In the genomic region with DNA sequence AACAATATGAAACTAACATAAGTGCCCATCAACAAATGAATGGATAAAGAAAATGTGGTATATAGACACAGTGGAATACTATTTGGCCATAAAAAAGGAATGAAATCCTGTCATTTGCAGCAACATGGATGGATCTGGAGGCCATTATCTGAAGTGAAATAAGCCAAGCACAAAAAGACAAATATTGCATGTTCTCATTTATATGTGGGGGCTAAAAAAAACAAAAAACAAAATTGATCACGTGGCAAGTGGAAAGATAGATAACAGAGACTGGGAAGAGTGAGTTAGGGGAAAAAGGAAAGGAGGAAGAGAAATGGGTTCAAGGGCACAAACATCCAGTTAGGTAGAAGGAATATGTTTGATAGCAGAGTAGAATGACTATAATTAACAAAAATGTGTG, we compare ENCODE assay signal across 23 cellular contexts.
DNase-seq lines count a peak whose midpoint lies in the region; ATAC-seq, FAIRE-seq and TF ChIP-seq lines count a peak whose summit lies in the region.
"Had no signal": no experiment of that assay in that cellular context is flagged by ENCODE, and none has a peak within 500 bp of the region (broad histone marks: within the 10 kb centered on the region; RNA-seq: fewer than 3 reads in every experiment).

No MANE protein-coding gene starts in this region.

- H3K79me2 ChIP-seq in K562 (ENCODE audit: control insufficient read depth, insufficient read depth, low read length) = peaks cover 69% of the 10 kb centered on the region

- TF ChIP-seq CTCF in K562 (IDR thresholded peaks at IDR 0.05 in 2 of 3, conservative IDR thresholded peaks at IDR 0.05 in 1 of 3; ENCODE audit: insufficient read depth in 2 of 3, low read depth in 1 of 3, low read length in 3 of 3) (no peak), foreskin fibroblast (IDR thresholded peaks at IDR 0.05; ENCODE audit: low read depth, low read length) (no peak), suprapubic skin (IDR thresholded peaks at IDR 0.05) (no peak)

- no peak for ATAC-seq in activated CD8-positive, alpha-beta memory T cell treated with anti-CD3 and anti-CD28 coated beads, Interleukin-2, amount 10 ng/mL, durations not matched to agents 7 days and 5 days
- ATAC-seq in T-cell (replicated peaks in 1 of 4) (no peak), K562 (no peak), HG03521 (IDR thresholded peaks at IDR 0.05; ENCODE audit: unreplicated experiment) (no peak)
- no peak for ATAC-seq in stimulated activated naive B cell treated with anti-CD40 and anti-IgM and Interleukin-4, amounts not matched to agents 10 μg/mL and 1 μg/mL and 100 μg/mL, for 72 hours (replicated peaks)
- ATAC-seq: heart left ventricle, left colon had no signal

- peak overlapping the region; percentile 17 for H3K4me3 Mint-ChIP-seq in activated CD8-positive, alpha-beta memory T cell treated with anti-CD3 and anti-CD28 coated beads, Interleukin-2, amount 10 ng/mL, durations not matched to agents 7 days and 5 days
- peak overlapping the region in 1 of 3 donors; percentile 82 for H3K4me3 Mint-ChIP-seq in T-cell
- H3K4me3 Mint-ChIP-seq in stimulated activated naive B cell treated with anti-CD40 and anti-IgM and Interleukin-4, amounts not matched to agents 10 μg/mL and 1 μg/mL and 100 μg/mL, for 72 hours = no peak overlapping the region
- H3K4me3 Mint-ChIP-seq: type B pancreatic cell had no signal

- BruUV-seq in K562 (replicated peaks; lab: Mats Ljungman, UMichigan) = no TSS peak

- TF ChIP-seq EP300 in K562 (IDR thresholded peaks at IDR 0.05; ENCODE audit: low read length) (no peak), suprapubic skin (IDR thresholded peaks at IDR 0.05) (no peak)

- DNase-seq in activated CD8-positive, alpha-beta memory T cell treated with anti-CD3 and anti-CD28 coated beads, Interleukin-2, amount 10 ng/mL, durations not matched to agents 7 days and 5 days = no peak
- no peak for DNase-seq in activated CD8-positive, alpha-beta memory T cell treated with anti-CD3 and anti-CD28 coated beads for 24 hours
- DNase-seq in T-cell = no peak
- DNase-seq in K562 (ENCODE audit: extremely low read depth in 1 of 4, low spot score in 3 of 4) = no peak
- DNase-seq in stimulated activated naive B cell treated with anti-CD40 and anti-IgM and Interleukin-4, amounts not matched to agents 10 μg/mL and 1 μg/mL and 100 μg/mL, for 72 hours = no peak
- no peak for DNase-seq in foreskin fibroblast
- DNase-seq in suprapubic skin (ENCODE audit: low spot score in 2 of 2) = no peak
- DNase-seq: anterior cingulate cortex; heart left ventricle; left colon; mesenchymal stem cell; MM.1S; NCI-H1436 treated with DMSO at 0.1 percent for 48 hours; NCI-H510A treated with DMSO at 0.1 percent for 48 hours; NK-92 treated with Interleukin-12 subunit alpha and Interleukin-12 subunit beta, amount 100 ng/mL, for 24 hours; retina; stimulated activated CD4-positive, alpha-beta T cell treated with anti-CD3 and anti-CD28 coated beads, Interleukin-2, amount 100 ng/mL, for 48 hours; stimulated activated naive CD4-positive, alpha-beta T cell treated with Interleukin-2 at 50 U/mL for 16 hours; WERI-Rb-1 had no signal

- no peak for TF ChIP-seq RAD21 in K562 (CRISPR knock-in tag; conservative IDR thresholded peaks at IDR 0.05 in 1 of 2, IDR thresholded peaks at IDR 0.05 in 1 of 2)

- 0% methylated on average over 1 of the region's 1 CpG for WGBS in K562 (ENCODE audit: insufficient coverage, low coverage, missing lambda C conversion rate)
- WGBS in suprapubic skin = 100% methylated on average over 1 of the region's 1 CpG

- intact Hi-C loops in K562 (cut with micrococcal nuclease) = no loop called here

- no peak for FAIRE-seq in K562 (lab: Jason Lieb, UNC)
- FAIRE-seq: H54 had no signal

- H3K27ac ChIP-seq in K562 (ENCODE audit: extremely low read depth, low read depth, low read length) (no peak overlapping the region), suprapubic skin (no peak overlapping the region)
- H3K27ac ChIP-seq: heart left ventricle, SJSA1, WERI-Rb-1 had no signal

- POLR2A ChIA-PET in T-cell (lab: Charles Lee) = no interaction called here
- POLR2A ChIA-PET in K562 (lab: Yijun Ruan, JAX) = interaction anchor here (3.4 to 3.9 kb wide), 2 partner anchors 12 to 153 kb away, joined by 13 to 15 read pairs; no protein-coding TSS in a partner anchor

- H3K36me3 Mint-ChIP-seq in activated CD8-positive, alpha-beta memory T cell treated with anti-CD3 and anti-CD28 coated beads, Interleukin-2, amount 10 ng/mL, durations not matched to agents 7 days and 5 days = peaks cover 82% of the 10 kb centered on the region
- peaks cover 26% of the 10 kb centered on the region for H3K36me3 Mint-ChIP-seq in T-cell
- H3K36me3 Mint-ChIP-seq in stimulated activated naive B cell treated with anti-CD40 and anti-IgM and Interleukin-4, amounts not matched to agents 10 μg/mL and 1 μg/mL and 100 μg/mL, for 72 hours = peaks cover 86 to 96% of the 10 kb centered on the region in 2 donors

- peaks cover 9% of the 10 kb centered on the region for H3K9me1 ChIP-seq in K562 (ENCODE audit: control insufficient read depth, insufficient read depth, low read length)

- H3K4me2 ChIP-seq in K562 (ENCODE audit: insufficient read depth, low read length) = no peak overlapping the region

- no peaks in the 10 kb centered on the region for H3K9me3 ChIP-seq in K562 (replicated peaks; ENCODE audit: control insufficient read depth, insufficient read depth, low read depth, low read length)
- no peaks in the 10 kb centered on the region for H3K9me3 ChIP-seq in suprapubic skin
- H3K9me3 ChIP-seq: heart left ventricle, SJSA1 had no signal

- TF ChIP-seq POLR2A in K562 (conservative IDR thresholded peaks at IDR 0.05) (no peak), suprapubic skin (IDR thresholded peaks at IDR 0.05) (no peak)

- H3K27me3 Mint-ChIP-seq in activated CD8-positive, alpha-beta memory T cell treated with anti-CD3 and anti-CD28 coated beads, Interleukin-2, amount 10 ng/mL, durations not matched to agents 7 days and 5 days = no peaks in the 10 kb centered on the region
- no peaks in the 10 kb centered on the region for H3K27me3 Mint-ChIP-seq in T-cell
- H3K27me3 Mint-ChIP-seq in stimulated activated naive B cell treated with anti-CD40 and anti-IgM and Interleukin-4, amounts not matched to agents 10 μg/mL and 1 μg/mL and 100 μg/mL, for 72 hours = no peaks in the 10 kb centered on the region
- H3K27me3 Mint-ChIP-seq: type B pancreatic cell had no signal

- no peak overlapping the region for H3K9ac ChIP-seq in K562 (ENCODE audit: insufficient read depth in 1 of 2, low read depth in 2 of 2, low read length in 2 of 2)

- in situ Hi-C loops in K562 (cut with MboI) = no loop called here

- no peak overlapping the region for H3K4me3 ChIP-seq in K562
- H3K4me3 ChIP-seq in foreskin fibroblast (ENCODE audit: low read depth in 1 of 2, low read length in 2 of 2) = no peak overlapping the region
- no peak overlapping the region for H3K4me3 ChIP-seq in suprapubic skin
- H3K4me3 ChIP-seq: heart left ventricle, SJSA1 had no signal

- H2AFZ ChIP-seq in K562 (ENCODE audit: low read depth, low read length) = no peak overlapping the region

- H3K4me1 ChIP-seq in K562 (replicated peaks in 1 of 2; ENCODE audit: control insufficient read depth in 2 of 2, insufficient read depth in 2 of 2, low read length in 2 of 2) (peaks cover 43 to 91% of the 10 kb centered on the region in 2 experiments), suprapubic skin (peaks cover 48% of the 10 kb centered on the region)

- peaks cover 87% of the 10 kb centered on the region for H3K4me1 Mint-ChIP-seq in activated CD8-positive, alpha-beta memory T cell treated with anti-CD3 and anti-CD28 coated beads, Interleukin-2, amount 10 ng/mL, durations not matched to agents 7 days and 5 days
- peaks cover 84 to 87% (median 86%) of the 10 kb centered on the region in 3 donors for H3K4me1 Mint-ChIP-seq in T-cell
- peaks cover 67 to 92% of the 10 kb centered on the region in 2 donors for H3K4me1 Mint-ChIP-seq in stimulated activated naive B cell treated with anti-CD40 and anti-IgM and Interleukin-4, amounts not matched to agents 10 μg/mL and 1 μg/mL and 100 μg/mL, for 72 hours

- CTCF ChIA-PET in activated CD8-positive, alpha-beta memory T cell treated with anti-CD3 and anti-CD28 coated beads, Interleukin-2, amount 10 ng/mL, durations not matched to agents 7 days and 5 days (lab: Charles Lee) = interaction anchor here (2.9 kb wide), 1 partner anchor 156 kb away, joined by 18 read pairs; a partner anchor contains a TSS
- CTCF ChIA-PET in T-cell (lab: Charles Lee) (interaction anchor here in 1 of 2 donors (1.6 kb wide), 1 partner anchor 11 kb away, joined by 5 read pairs; no protein-coding TSS in a partner anchor), K562 (lab: Yijun Ruan, JAX; ENCODE audit: low intra/inter-chr PET ratio) (no interaction called here)

- H4K20me1 ChIP-seq in K562 (replicated peaks; ENCODE audit: control insufficient read depth, insufficient read depth, low read length) = no peaks in the 10 kb centered on the region

- peak overlapping the region; percentile 86 for H3K27ac Mint-ChIP-seq in activated CD8-positive, alpha-beta memory T cell treated with anti-CD3 and anti-CD28 coated beads, Interleukin-2, amount 10 ng/mL, durations not matched to agents 7 days and 5 days
- peak overlapping the region; percentile 13 to 98 for H3K27ac Mint-ChIP-seq in T-cell
- peak overlapping the region; percentile 1 for H3K27ac Mint-ChIP-seq in stimulated activated naive B cell treated with anti-CD40 and anti-IgM and Interleukin-4, amounts not matched to agents 10 μg/mL and 1 μg/mL and 100 μg/mL, for 72 hours
- H3K27ac Mint-ChIP-seq: type B pancreatic cell had no signal

- peaks cover 2% of the 10 kb centered on the region for H3K9me3 Mint-ChIP-seq in activated CD8-positive, alpha-beta memory T cell treated with anti-CD3 and anti-CD28 coated beads, Interleukin-2, amount 10 ng/mL, durations not matched to agents 7 days and 5 days (ENCODE audit: low read depth)
- no peaks in the 10 kb centered on the region for H3K9me3 Mint-ChIP-seq in T-cell
- H3K9me3 Mint-ChIP-seq in stimulated activated naive B cell treated with anti-CD40 and anti-IgM and Interleukin-4, amounts not matched to agents 10 μg/mL and 1 μg/mL and 100 μg/mL, for 72 hours = no peaks in the 10 kb centered on the region

- H3K27me3 ChIP-seq in K562 (ENCODE audit: control insufficient read depth in 2 of 2, insufficient read depth in 2 of 2, low read length in 2 of 2) (no peaks in the 10 kb centered on the region), suprapubic skin (no peaks in the 10 kb centered on the region)
- H3K27me3 ChIP-seq: heart left ventricle, SJSA1 had no signal

- H3K36me3 ChIP-seq in K562 (ENCODE audit: control insufficient read depth, insufficient read depth, low read length) (peaks cover 94% of the 10 kb centered on the region), suprapubic skin (no peaks in the 10 kb centered on the region)
- H3K36me3 ChIP-seq: SJSA1, WERI-Rb-1 had no signal

TF ChIP-seq in K562, 482 proteins besides CTCF, POLR2A, EP300 and RAD21 (continues in another document):
- peak; percentile 71 for TF ChIP-seq BCOR (IDR thresholded peaks at IDR 0.05)

Comparison
In these comparisons a context has a peak if more than half of its experiments do, and no peak if none do; other contexts are left out.
1. H3K27ac Mint-ChIP-seq: peak in every context shown above with its lines; median percentile 86 in activated CD8-positive, alpha-beta memory T cell treated with anti-CD3 and anti-CD28 coated beads, Interleukin-2, amount 10 ng/mL, durations not matched to agents 7 days and 5 days; 56 in T-cell; 1 in stimulated activated naive B cell treated with anti-CD40 and anti-IgM and Interleukin-4, amounts not matched to agents 10 μg/mL and 1 μg/mL and 100 μg/mL, for 72 hours.